24 cellular contexts compared by ENCODE assay signal in genomic region chr3:43728947-43729346, GRCh38. TPM values are rescaled to one million over a fixed set of nuclear protein-coding genes. Genes with fewer than 3 reads are reported as not detected.
DNase-seq lines count a peak whose midpoint lies in the region; ATAC-seq and TF ChIP-seq lines count a peak whose summit lies in the region.
"Had no signal": no experiment of that assay in that cellular context is flagged by ENCODE, and none has a peak within 500 bp of the region (broad histone marks: within the 10 kb centered on the region; RNA-seq: fewer than 3 reads in every experiment).

No MANE protein-coding gene starts in this region.

- H3K27me3 Mint-ChIP-seq in nephron progenitor cell (ENCODE audit: low read depth, poor library complexity): peaks cover 4% of the 10 kb centered on the region
- H3K27me3 Mint-ChIP-seq: CD4-positive, alpha-beta memory T cell had no signal

- ATAC-seq in HG02642 (IDR thresholded peaks at IDR 0.05; ENCODE audit: poor library complexity, unreplicated experiment) (no peak), HG03097 (IDR thresholded peaks at IDR 0.05; ENCODE audit: low FRiP score, unreplicated experiment) (no peak)
- ATAC-seq: HCT116, Right ventricle myocardium inferior, SK-N-SH treated with all-trans-retinoic acid at 6 μM for 48 hours had no signal

- H3K27ac Mint-ChIP-seq in nephron progenitor cell: peak overlapping the region; percentile 52
- H3K27ac Mint-ChIP-seq: CD4-positive, alpha-beta memory T cell had no signal

- H3K9me3 Mint-ChIP-seq in nephron progenitor cell: no peaks in the 10 kb centered on the region
- H3K9me3 Mint-ChIP-seq: CD4-positive, alpha-beta memory T cell had no signal

- no peaks in the 10 kb centered on the region for H3K36me3 Mint-ChIP-seq in nephron progenitor cell (ENCODE audit: low read depth)

- H3K4me1 Mint-ChIP-seq in nephron progenitor cell: peaks cover 13% of the 10 kb centered on the region
- H3K4me1 Mint-ChIP-seq: CD4-positive, alpha-beta memory T cell had no signal

- no peak overlapping the region for H3K4me3 Mint-ChIP-seq in nephron progenitor cell
- H3K4me3 Mint-ChIP-seq: CD4-positive, alpha-beta memory T cell had no signal

- peak; percentile 63 for DNase-seq in LHCN-M2 (ENCODE audit: low read depth)
- peak; percentile 89 for DNase-seq in fibroblast of peridontal ligament (ENCODE audit: extremely low read depth)
- DNase-seq in nephron progenitor cell: no peak
- DNase-seq in stromal cell of bone marrow (ENCODE audit: low read depth): peak; percentile 88
- no peak for DNase-seq in kidney tubule cell (ENCODE audit: low spot score)
- DNase-seq in H4 (ENCODE audit: low spot score): no peak
- DNase-seq: AML-193; CD4-positive, alpha-beta memory T cell; COR-L47; DMS79 treated with DMSO at 0.1 percent for 48 hours; GF-D8; KBM-7; MM.1S; NCI-H2029; NCI-H446; NCI-H524 treated with DMSO at 0.1 percent for 48 hours; NCI-H774; PC-9; SJCRH30 had no signal

- TF ChIP-seq CTCF in nephron progenitor cell (IDR thresholded peaks at IDR 0.05): no peak

RNA-seq across cellular contexts. Expression of gene ABHD5, which starts 38.2 kb away (rescaled TPM):
- 32.3 and 34.6 TPM in 2 replicates for total RNA-seq in LHCN-M2 (2014; rRNA removed)
- 25.4 TPM for polyA plus RNA-seq in LHCN-M2 (2012)
- 10.8 and 18.4 TPM in 2 replicates for total RNA-seq in H4 (2014; rRNA removed; shearing (Covaris generic))

Comparison
In these comparisons a context has a peak if more than half of its experiments do, and no peak if none do; other contexts are left out.
1. DNase-seq: peak in LHCN-M2 (single experiment), fibroblast of peridontal ligament (single experiment) and stromal cell of bone marrow (single experiment); none in nephron progenitor cell (single experiment), kidney tubule cell (single experiment) and H4 (single experiment).